Comparison of ENCODE assay signal across 10 cellular contexts in genomic region chrX:17744896-17745523, GRCh38. TPM values are rescaled to one million over a fixed set of nuclear protein-coding genes. Genes with fewer than 3 reads are reported as not detected.
DNase-seq lines count a peak whose midpoint lies in the region; ATAC-seq, FAIRE-seq and TF ChIP-seq lines count a peak whose summit lies in the region.
"Had no signal": no experiment of that assay in that cellular context is flagged by ENCODE, and none has a peak within 500 bp of the region (broad histone marks: within the 10 kb centered on the region; RNA-seq: fewer than 3 reads in every experiment).

No MANE protein-coding gene starts in this region.

- no peak overlapping the region for H3K9ac ChIP-seq in HCT116 (ENCODE audit: low read length)
- H3K9ac ChIP-seq in adipocyte (ENCODE audit: low read length) = no peak overlapping the region
- H3K9ac ChIP-seq in keratinocyte (ENCODE audit: control insufficient read depth, extremely low read depth, insufficient read depth, low read length) = no peak overlapping the region

- H3K27ac ChIP-seq in A549 (no peak overlapping the region), HCT116 (ENCODE audit: low read depth, low read length) (no peak overlapping the region), keratinocyte (ENCODE audit: control insufficient read depth, insufficient read depth, low read length) (no peak overlapping the region), tibial artery (no peak overlapping the region)

- intact Hi-C loops in HCT116 (cut with micrococcal nuclease) = loop anchor here (1.0 to 10.0 kb wide), 3 partner anchors 465 to 1590 kb away; no protein-coding TSS in a partner anchor
- intact Hi-C loops in tibial artery (cut with DNase I; ENCODE audit: low total_unique reads) = no loop called here

- H3K9me3 ChIP-seq in A549 = no peaks in the 10 kb centered on the region
- no peaks in the 10 kb centered on the region for H3K9me3 ChIP-seq in HCT116 (ENCODE audit: control insufficient read depth in 1 of 2, insufficient read depth in 1 of 2, low read depth in 1 of 2, low read length in 2 of 2)
- no peaks in the 10 kb centered on the region for H3K9me3 ChIP-seq in adipocyte (ENCODE audit: control insufficient read depth, low read length)
- no peaks in the 10 kb centered on the region for H3K9me3 ChIP-seq in keratinocyte (ENCODE audit: control insufficient read depth, low read depth, low read length)
- no peaks in the 10 kb centered on the region for H3K9me3 ChIP-seq in tibial artery

- TF ChIP-seq POLR2A in A549 (IDR thresholded peaks at IDR 0.05; ENCODE audit: low read length) (no peak), HCT116 (IDR thresholded peaks at IDR 0.05; ENCODE audit: borderline replicate concordance, extremely low read depth, insufficient read depth, insufficient read length) (no peak)

- TF ChIP-seq RAD21 in A549 (conservative IDR thresholded peaks at IDR 0.05 in 1 of 2, IDR thresholded peaks at IDR 0.05 in 1 of 2) = peak; percentile 57 to 77
- peak; percentile 51 for TF ChIP-seq RAD21 in HCT116 (IDR thresholded peaks at IDR 0.05; ENCODE audit: low read depth)

- RAD21 ChIA-PET in HCT116 (lab: Charles Lee; ENCODE audit: low non-redundant PET in 1 of 2, low total read pairs in 2 of 2, uncharacterized antibody in 2 of 2, unreplicated experiment in 2 of 2) = no interaction called here

- TF ChIP-seq CTCF in A549 (IDR thresholded peaks at IDR 0.05) (peak; percentile 65), HCT116 (IDR thresholded peaks at IDR 0.05 in 2 of 3, conservative IDR thresholded peaks at IDR 0.05 in 1 of 3; ENCODE audit: borderline replicate concordance in 1 of 3, insufficient read depth in 1 of 3, low read depth in 2 of 3, low read length in 2 of 3) (peak; percentile 17 to 44 (median 24); a peak in 3 of 6 replicates), keratinocyte (optimal IDR thresholded peaks at IDR 0.05 in 1 of 3, IDR thresholded peaks at IDR 0.05 in 1 of 3, conservative IDR thresholded peaks at IDR 0.05 in 1 of 3; ENCODE audit: extremely low read depth in 1 of 3, insufficient read depth in 2 of 3, low read length in 3 of 3) (peak in 2 of 3 experiments; percentile 21 to 23), tibial artery (IDR thresholded peaks at IDR 0.05) (peak in 1 of 2 experiments; percentile 18)

- no peaks in the 10 kb centered on the region for H4K20me1 ChIP-seq in HCT116 (ENCODE audit: insufficient read depth)
- no peaks in the 10 kb centered on the region for H4K20me1 ChIP-seq in keratinocyte (ENCODE audit: control insufficient read depth, extremely low read depth, insufficient read depth, low read length)

- ATAC-seq in A549 = no peak
- no peak for ATAC-seq in HCT116
- ATAC-seq in activated CD4-positive, CD25-positive, alpha-beta regulatory T cell treated with anti-CD3 and anti-CD28 coated beads, Interleukin-2, amount 50 U/mL, for 24 hours = no peak

- CTCF ChIA-PET in A549 (lab: Yijun Ruan, JAX) (interaction anchor here (0.6 to 1.9 kb wide), 8 partner anchors 19 to 633 kb away, joined by 3 to 11 read pairs (median 3); no protein-coding TSS in a partner anchor), HCT116 (lab: Charles Lee) (no interaction called here)

- H3K9me2 ChIP-seq in HCT116 (ENCODE audit: insufficient read depth) = no peaks in the 10 kb centered on the region

- H3K27me3 ChIP-seq in HCT116 (ENCODE audit: insufficient read depth, low read length) (no peaks in the 10 kb centered on the region), adipocyte (replicated peaks; ENCODE audit: control insufficient read depth, insufficient read depth, low read length) (peaks cover 6% of the 10 kb centered on the region), keratinocyte (ENCODE audit: control insufficient read depth, extremely low read depth, insufficient read depth, low read length) (no peaks in the 10 kb centered on the region), tibial artery (no peaks in the 10 kb centered on the region)

- BruUV-seq in HCT116 (replicated peaks; lab: Mats Ljungman, UMichigan) = no TSS peak

- POLR2A ChIA-PET in A549 (lab: Yijun Ruan, JAX) = no interaction called here
- POLR2A ChIA-PET in HCT116 (lab: Charles Lee) = no interaction called here

- no peak overlapping the region for H2AFZ ChIP-seq in HCT116 (ENCODE audit: low read depth, low read length, poor library complexity, severe bottlenecking)
- no peak overlapping the region for H2AFZ ChIP-seq in keratinocyte (ENCODE audit: control insufficient read depth, low read length)

- DNase-seq in A549 (ENCODE audit: low read depth in 1 of 2, low spot score in 1 of 2) (peak in 1 of 2 experiments; percentile 4), HCT116 (ENCODE audit: low read depth, low spot score) (no peak), adipocyte (ENCODE audit: low read depth) (peak; percentile 52), keratinocyte (ENCODE audit: low read depth, low spot score) (no peak), DMS114 treated with DMSO at 0.1 percent for 48 hours (lab: John Stamatoyannopoulos, UW; ENCODE audit: unreplicated experiment) (no peak), tibial artery (no peak)
- no peak for DNase-seq in stimulated activated CD4-positive, alpha-beta T cell treated with anti-CD3 and anti-CD28 coated beads, Interleukin-4, amount 100 ng/mL, for 24 hours
- DNase-seq: NCI-H187, T-helper 9 cell had no signal

- H3K36me3 ChIP-seq in HCT116 (ENCODE audit: control insufficient read depth in 1 of 2, insufficient read depth in 2 of 2, low read length in 2 of 2) (no peaks in the 10 kb centered on the region), adipocyte (ENCODE audit: control insufficient read depth, insufficient read depth, low read length, severe bottlenecking) (peaks cover 4% of the 10 kb centered on the region), keratinocyte (ENCODE audit: control insufficient read depth in 2 of 2, extremely low read depth in 1 of 2, insufficient read depth in 2 of 2, low read length in 2 of 2) (no peaks in the 10 kb centered on the region), tibial artery (peaks cover under 1 to 2% (median 2%) of the 10 kb centered on the region in 3 donors)

- H3K4me3 ChIP-seq in A549 (no peak overlapping the region), HCT116 (replicated peaks in 1 of 2; ENCODE audit: low read depth in 1 of 2, low read length in 2 of 2) (no peak overlapping the region), adipocyte (ENCODE audit: low read length) (no peak overlapping the region), keratinocyte (ENCODE audit: control insufficient read depth in 2 of 3, extremely low read depth in 1 of 3, insufficient read depth in 2 of 3, low read depth in 1 of 3, low read length in 3 of 3) (no peak overlapping the region), tibial artery (no peak overlapping the region)

- H3K4me1 ChIP-seq in A549 (peaks cover 13% of the 10 kb centered on the region; the same call in 2 of the 3 replicates), HCT116 (ENCODE audit: control insufficient read depth in 1 of 2, insufficient read depth in 2 of 2, low read length in 2 of 2) (no peaks in the 10 kb centered on the region), adipocyte (ENCODE audit: control insufficient read depth, insufficient read depth, low read length) (no peaks in the 10 kb centered on the region), keratinocyte (ENCODE audit: control insufficient read depth, extremely low read depth, insufficient read depth, low read length) (no peaks in the 10 kb centered on the region), tibial artery (no peaks in the 10 kb centered on the region)

- WGBS in A549 (ENCODE audit: missing lambda C conversion rate) = 86% methylated on average over 2 of the region's 2 CpGs

- H3K9me1 ChIP-seq in keratinocyte (ENCODE audit: control insufficient read depth, extremely low read depth, insufficient read depth, low read length) = no peaks in the 10 kb centered on the region

- H3K4me2 ChIP-seq in A549 (peak overlapping the region; percentile 37; the same call in 2 of the 3 replicates), HCT116 (ENCODE audit: low read length) (no peak overlapping the region), keratinocyte (ENCODE audit: control insufficient read depth, extremely low read depth, insufficient read depth, low read depth, low read length) (no peak overlapping the region)

- dilution Hi-C loops in keratinocyte (cut with MboI; ENCODE audit: extremely low pct_ligation_motif_present, low sequenced_read_pairs) = no loop called here

- TF ChIP-seq EP300 in A549 (IDR thresholded peaks at IDR 0.05) = no peak

- FAIRE-seq in A549 (lab: Jason Lieb, UNC) (peak; percentile 99), keratinocyte (lab: Jason Lieb, UNC) (no peak)

- H3K79me2 ChIP-seq in HCT116 (ENCODE audit: insufficient read depth, low read length) = no peaks in the 10 kb centered on the region
- peaks cover 18% of the 10 kb centered on the region for H3K79me2 ChIP-seq in keratinocyte (ENCODE audit: control insufficient read depth, insufficient read depth, low read length)

TF ChIP-seq in A549, 52 proteins besides CTCF, POLR2A, EP300 and RAD21:
- TF ChIP-seq SMC3 (IDR thresholded peaks at IDR 0.05) (peak; percentile 71), MYC (IDR thresholded peaks at IDR 0.05; ENCODE audit: borderline replicate concordance, low read length) (no peak)
TF ChIP-seq in A549: peak in this region for 1.

TF ChIP-seq in HCT116, 20 proteins besides CTCF, POLR2A, EP300 and RAD21:
- TF ChIP-seq FOSL1 (IDR thresholded peaks at IDR 0.05; ENCODE audit: low read depth) = no peak
- no peak for TF ChIP-seq MAX (IDR thresholded peaks at IDR 0.05)
- no peak for TF ChIP-seq JUND (IDR thresholded peaks at IDR 0.05)
- TF ChIP-seq ZNF274 (IDR thresholded peaks at IDR 0.05; ENCODE audit: low read depth, low read length) = no peak
- no peak for TF ChIP-seq POLR2AphosphoS5 (IDR thresholded peaks at IDR 0.05; ENCODE audit: low read depth, low read length)
- TF ChIP-seq CBX3 (IDR thresholded peaks at IDR 0.05; ENCODE audit: low read depth) = no peak

RNA-seq across cellular contexts. Expression of gene SCML1, which starts 7.7 kb away (rescaled TPM):
- polyA plus RNA-seq in A549 (2011; rRNA removed) = 10.3 and 13.3 TPM in 2 replicates
- 5.2 and 6.1 TPM in 2 replicates for polyA plus RNA-seq in A549 (2012; cell fraction: cytosol; rRNA removed)
- 8.6 and 11.1 TPM in 2 replicates for polyA plus RNA-seq in A549 (2012; cell fraction: nucleus; rRNA removed)
- 4.6 to 5.1 TPM (median 4.9 TPM) in 3 replicates for polyA plus RNA-seq in A549 (2017; fragmentation: RNase III; extraction: RNeasy Plus Mini Kit Qiagen cat#74134 plus additional on column Dnase treatment)
- polyA minus RNA-seq in A549 (2011; rRNA and poly(A)+ RNA removed) = 3.6 and 4.1 TPM in 2 replicates
- 2.7 TPM for total RNA-seq in HCT116 (2021; ENCODE audit: unreplicated experiment)
- polyA plus RNA-seq in HCT116 (2012) = 1.7 TPM in 2 replicates
- polyA plus RNA-seq in keratinocyte = 12.2 to 19.9 TPM (median 14.1 TPM) in 3 replicates
- 5.6 TPM for polyA plus RNA-seq in keratinocyte (2011; ENCODE audit: low read depth)
- polyA plus RNA-seq in keratinocyte (2011; cell fraction: cytosol; rRNA removed) = 6.7 and 11.4 TPM in 2 replicates
- 24.4 and 26.8 TPM in 2 replicates for polyA plus RNA-seq in keratinocyte (2011; cell fraction: nucleus; rRNA removed)
- polyA plus RNA-seq in keratinocyte (2012; ENCODE audit: low replicate concordance) = 6.8 and 7.0 TPM in 2 replicates
- polyA minus RNA-seq in keratinocyte = 4.8 to 7.5 TPM (median 7.2 TPM) in 3 replicates
- 4.8 TPM for polyA minus RNA-seq in keratinocyte (2011; cell fraction: cytosol; rRNA and poly(A)+ RNA removed)
- 5.7 and 8.6 TPM in 2 replicates for polyA minus RNA-seq in keratinocyte (2011; cell fraction: nucleus; rRNA and poly(A)+ RNA removed)

Comparison
In these comparisons a context has a peak if more than half of its experiments do, and no peak if none do; other contexts are left out.
1. Of the 6 proteins assayed by ChIP-seq in both A549 and HCT116: peak only in A549: none; only in HCT116: none; in both: CTCF and RAD21; in neither: 4.